Comparison of ENCODE assay signal across 19 cellular contexts in genomic region chr2:53958443-53958842, GRCh38. TPM values are rescaled to one million over a fixed set of nuclear protein-coding genes. Genes with fewer than 3 reads are reported as not detected.
DNase-seq lines count a peak whose midpoint lies in the region; ATAC-seq and TF ChIP-seq lines count a peak whose summit lies in the region.
"Had no signal": no experiment of that assay in that cellular context is flagged by ENCODE, and none has a peak within 500 bp of the region (broad histone marks: within the 10 kb centered on the region; RNA-seq: fewer than 3 reads in every experiment).

No MANE protein-coding gene starts in this region.

- no peak overlapping the region for H3K4me2 ChIP-seq in PC-9
- H3K4me2 ChIP-seq: A549, BLaER1 had no signal

- peaks cover 4% of the 10 kb centered on the region for H3K36me3 Mint-ChIP-seq in endothelial cell (ENCODE audit: low read depth, unreplicated experiment)

- intact Hi-C loops in PC-9 (cut with micrococcal nuclease; ENCODE audit: unreplicated experiment): no loop called here

- no TSS peak for BruUV-seq in PC-9 (replicated peaks; lab: Mats Ljungman, UMichigan)

- no peak overlapping the region for H3K4me3 ChIP-seq in PC-9
- H3K4me3 ChIP-seq: A549, BLaER1 had no signal

- H3F3A ChIP-seq in PC-9 (ENCODE audit: insufficient read depth, low read depth): peaks cover 4% of the 10 kb centered on the region; the same call in 1 of the 2 replicates

- H3K36me3 ChIP-seq in PC-9 (ENCODE audit: low read depth): no peaks in the 10 kb centered on the region

- peaks cover 1% of the 10 kb centered on the region for H3K27me3 Mint-ChIP-seq in endothelial cell (ENCODE audit: unreplicated experiment)
- H3K27me3 Mint-ChIP-seq: CD4-positive, alpha-beta memory T cell; IgD-negative memory B cell had no signal

- H4K20me1 ChIP-seq in PC-9 (ENCODE audit: insufficient read depth): peaks cover 46% of the 10 kb centered on the region

- TF ChIP-seq CTCF in PC-9 (conservative IDR thresholded peaks at IDR 0.05) (no peak), endothelial cell (IDR thresholded peaks at IDR 0.05; ENCODE audit: unreplicated experiment) (no peak)

- no peaks in the 10 kb centered on the region for H3K9me3 ChIP-seq in PC-9 (ENCODE audit: insufficient read depth, low read depth)
- H3K9me3 ChIP-seq: A549, BLaER1 had no signal

- H3K27ac ChIP-seq in PC-9: 0 out of 2 replicates have a peak overlapping the region, but pooled peaks have one; percentile 9
- H3K27ac ChIP-seq: 22Rv1, A549, BLaER1 had no signal

- CTCF ChIA-PET in PC-9 (lab: Charles Lee): interaction anchor here (0.7 kb wide), 1 partner anchor 11 kb away, joined by 3 read pairs; no protein-coding TSS in a partner anchor

- H3K27me3 ChIP-seq in PC-9 (ENCODE audit: insufficient read depth, low read depth): no peaks in the 10 kb centered on the region
- H3K27me3 ChIP-seq: BLaER1 had no signal

- peaks cover 42% of the 10 kb centered on the region for H3K4me1 Mint-ChIP-seq in endothelial cell (ENCODE audit: unreplicated experiment)

- H3K27ac Mint-ChIP-seq in endothelial cell (ENCODE audit: unreplicated experiment): peak overlapping the region; percentile 38
- H3K27ac Mint-ChIP-seq: CD14-positive monocyte, H9, IgD-negative memory B cell had no signal

- H3K9me3 Mint-ChIP-seq in endothelial cell (ENCODE audit: unreplicated experiment): no peaks in the 10 kb centered on the region
- H3K9me3 Mint-ChIP-seq: CD14-positive monocyte, H9, IgD-negative memory B cell had no signal

- POLR2A ChIA-PET in PC-9 (lab: Charles Lee; ENCODE audit: unreplicated experiment): no interaction called here

- no peak overlapping the region for H2AFZ ChIP-seq in PC-9

- peak; percentile 23 for DNase-seq in NCI-H82 (lab: John Stamatoyannopoulos, UW)
- no peak for DNase-seq in NCI-H82 treated with DMSO at 0.1 percent for 48 hours (lab: John Stamatoyannopoulos, UW; ENCODE audit: unreplicated experiment)
- DNase-seq in PC-9: no peak
- no peak for DNase-seq in endothelial cell (ENCODE audit: low spot score)
- DNase-seq in SKM-1 (lab: John Stamatoyannopoulos, UW; ENCODE audit: unreplicated experiment): no peak
- no peak for DNase-seq in NOMO-1 treated with DMSO at 0.1 percent for 48 hours (lab: John Stamatoyannopoulos, UW; ENCODE audit: unreplicated experiment)
- DNase-seq: CD4-positive, alpha-beta memory T cell; DMS153; DMS79; GDM1; GOT3; H9 had no signal

- peaks cover 7% of the 10 kb centered on the region; the same call in 1 of the 2 replicates for H3K4me1 ChIP-seq in PC-9 (replicated peaks; ENCODE audit: insufficient read depth)

- peaks cover 99% of the 10 kb centered on the region for H3K79me2 ChIP-seq in PC-9 (ENCODE audit: low read depth)

- ATAC-seq in HG02642 (IDR thresholded peaks at IDR 0.05; ENCODE audit: poor library complexity, unreplicated experiment): no peak
- ATAC-seq: A549, HepG2 had no signal

- H3K4me3 Mint-ChIP-seq in endothelial cell (ENCODE audit: unreplicated experiment): no peak overlapping the region
- H3K4me3 Mint-ChIP-seq: CD14-positive monocyte, H9 had no signal

- H3K9me2 ChIP-seq in PC-9 (ENCODE audit: insufficient read depth): no peaks in the 10 kb centered on the region

RNA-seq across cellular contexts. Expression of gene PSME4, which starts 12.3 kb away (rescaled TPM):
- total RNA-seq in PC-9 (2021): 58.3 and 99.5 TPM in 2 replicates
- total RNA-seq in endothelial cell (ENCODE audit: unreplicated experiment): 106 TPM
